2 cellular contexts compared by ENCODE assay signal in the genomic region with DNA sequence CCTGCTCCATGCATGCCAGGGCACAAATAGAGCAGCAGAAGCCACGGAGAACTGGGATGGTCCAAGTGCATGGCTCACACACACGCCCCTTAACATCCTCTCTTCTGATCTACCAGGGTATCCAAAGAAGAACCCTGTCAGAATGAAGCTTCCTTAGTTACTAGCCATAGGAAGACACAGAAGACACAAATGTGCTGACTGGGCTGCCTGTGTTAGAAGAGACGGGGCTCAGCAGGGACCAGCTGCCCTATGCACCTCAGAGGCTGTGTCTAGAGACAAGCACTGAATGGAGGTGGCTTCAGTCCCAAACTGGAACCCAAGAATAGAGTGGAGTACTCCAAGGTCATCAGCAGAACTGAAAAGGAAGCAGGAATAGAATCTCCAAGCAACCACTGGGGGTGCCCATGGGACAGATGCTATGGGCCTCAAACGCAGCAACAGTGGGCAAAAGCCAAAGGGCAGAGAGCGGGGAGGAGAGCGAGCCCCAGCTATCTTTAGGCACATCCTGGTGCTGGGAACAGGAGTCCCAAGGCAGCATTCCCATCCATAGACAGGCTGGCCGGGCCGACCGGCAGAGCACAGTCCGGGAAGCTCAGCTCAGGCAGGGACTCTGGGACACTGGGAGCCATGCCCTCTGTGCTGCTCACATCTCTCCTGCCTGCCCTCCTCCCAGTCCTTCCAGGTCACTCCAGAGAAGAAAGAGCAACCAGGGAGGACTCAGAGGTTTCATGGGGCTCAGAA.
TF ChIP-seq lines count a peak whose summit lies in the region.

No MANE protein-coding gene starts in this region.

TF ChIP-seq in HCT116, 20 proteins besides CTCF, POLR2A, EP300 and RAD21:
- TF ChIP-seq SIN3A (IDR thresholded peaks at IDR 0.05; ENCODE audit: low read depth) (no peak), EGR1 (IDR thresholded peaks at IDR 0.05; ENCODE audit: low read depth) (no peak), ZNF274 (IDR thresholded peaks at IDR 0.05; ENCODE audit: low read depth, low read length) (no peak), EZH2 (IDR thresholded peaks at IDR 0.05) (no peak), ZFX (IDR thresholded peaks at IDR 0.05) (no peak)
- TF ChIP-seq, protein P1, sequence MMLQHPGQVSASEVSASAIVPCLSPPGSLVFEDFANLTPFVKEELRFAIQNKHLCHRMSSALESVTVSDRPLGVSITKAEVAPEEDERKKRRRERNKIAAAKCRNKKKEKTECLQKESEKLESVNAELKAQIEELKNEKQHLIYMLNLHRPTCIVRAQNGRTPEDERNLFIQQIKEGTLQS (IDR thresholded peaks at IDR 0.05): no peak

TF ChIP-seq in K562, 482 proteins besides CTCF, POLR2A, EP300 and RAD21 (continues in another document):
- peak; percentile 31 for TF ChIP-seq MAFG (tag; conservative IDR thresholded peaks at IDR 0.05)
- TF ChIP-seq, protein P2, sequence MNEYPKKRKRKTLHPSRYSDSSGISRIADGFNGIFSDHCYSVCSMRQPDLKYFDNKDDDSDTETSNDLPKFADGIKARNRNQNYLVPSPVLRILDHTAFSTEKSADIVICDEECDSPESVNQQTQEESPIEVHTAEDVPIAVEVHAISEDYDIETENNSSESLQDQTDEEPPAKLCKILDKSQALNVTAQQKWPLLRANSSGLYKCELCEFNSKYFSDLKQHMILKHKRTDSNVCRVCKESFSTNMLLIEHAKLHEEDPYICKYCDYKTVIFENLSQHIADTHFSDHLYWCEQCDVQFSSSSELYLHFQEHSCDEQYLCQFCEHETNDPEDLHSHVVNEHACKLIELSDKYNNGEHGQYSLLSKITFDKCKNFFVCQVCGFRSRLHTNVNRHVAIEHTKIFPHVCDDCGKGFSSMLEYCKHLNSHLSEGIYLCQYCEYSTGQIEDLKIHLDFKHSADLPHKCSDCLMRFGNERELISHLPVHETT (CRISPR knock-in tag; conservative IDR thresholded peaks at IDR 0.05 in 1 of 2, IDR thresholded peaks at IDR 0.05 in 1 of 2): no peak
- no peak for TF ChIP-seq CHD4 (IDR thresholded peaks at IDR 0.05; ENCODE audit: insufficient read depth, insufficient replicate concordance, low read depth, low read length, poor library complexity, severe bottlenecking)
- TF ChIP-seq BCOR (IDR thresholded peaks at IDR 0.05): no peak
- no peak for TF ChIP-seq ZNF785 (CRISPR knock-in tag; IDR thresholded peaks at IDR 0.05)
- no peak for TF ChIP-seq LARP7 (IDR thresholded peaks at IDR 0.05)
- TF ChIP-seq ZNF316 (IDR thresholded peaks at IDR 0.05): peak; percentile 75
- TF ChIP-seq, protein P3, sequence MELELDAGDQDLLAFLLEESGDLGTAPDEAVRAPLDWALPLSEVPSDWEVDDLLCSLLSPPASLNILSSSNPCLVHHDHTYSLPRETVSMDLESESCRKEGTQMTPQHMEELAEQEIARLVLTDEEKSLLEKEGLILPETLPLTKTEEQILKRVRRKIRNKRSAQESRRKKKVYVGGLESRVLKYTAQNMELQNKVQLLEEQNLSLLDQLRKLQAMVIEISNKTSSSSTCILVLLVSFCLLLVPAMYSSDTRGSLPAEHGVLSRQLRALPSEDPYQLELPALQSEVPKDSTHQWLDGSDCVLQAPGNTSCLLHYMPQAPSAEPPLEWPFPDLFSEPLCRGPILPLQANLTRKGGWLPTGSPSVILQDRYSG (tag; conservative IDR thresholded peaks at IDR 0.05; ENCODE audit: low read depth): no peak
- no peak for TF ChIP-seq EP400 (IDR thresholded peaks at IDR 0.05)
- TF ChIP-seq, protein P4, sequence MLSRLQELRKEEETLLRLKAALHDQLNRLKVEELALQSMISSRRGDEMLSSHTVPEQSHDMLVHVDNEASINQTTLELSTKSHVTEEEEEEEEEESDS (CRISPR knock-in tag; IDR thresholded peaks at IDR 0.05): no peak
- no peak for TF ChIP-seq EGR1 (conservative IDR thresholded peaks at IDR 0.05)
- TF ChIP-seq HDAC6 (IDR thresholded peaks at IDR 0.05; ENCODE audit: low read depth, low read length): no peak
- TF ChIP-seq MAFK (IDR thresholded peaks at IDR 0.05; ENCODE audit: low read length): peak; percentile 53; the same call in 1 of the 2 replicates
- no peak for TF ChIP-seq MECOM (CRISPR knock-in tag; IDR thresholded peaks at IDR 0.05)
- TF ChIP-seq MAFF (IDR thresholded peaks at IDR 0.05; ENCODE audit: low read length): peak; percentile 45
- TF ChIP-seq STAT5B (CRISPR knock-in tag; IDR thresholded peaks at IDR 0.05): no peak
- TF ChIP-seq CAMTA2 (CRISPR knock-in tag; conservative IDR thresholded peaks at IDR 0.05): no peak
- no peak for TF ChIP-seq ZNF707 (CRISPR knock-in tag; conservative IDR thresholded peaks at IDR 0.05)
- TF ChIP-seq, protein P5, sequence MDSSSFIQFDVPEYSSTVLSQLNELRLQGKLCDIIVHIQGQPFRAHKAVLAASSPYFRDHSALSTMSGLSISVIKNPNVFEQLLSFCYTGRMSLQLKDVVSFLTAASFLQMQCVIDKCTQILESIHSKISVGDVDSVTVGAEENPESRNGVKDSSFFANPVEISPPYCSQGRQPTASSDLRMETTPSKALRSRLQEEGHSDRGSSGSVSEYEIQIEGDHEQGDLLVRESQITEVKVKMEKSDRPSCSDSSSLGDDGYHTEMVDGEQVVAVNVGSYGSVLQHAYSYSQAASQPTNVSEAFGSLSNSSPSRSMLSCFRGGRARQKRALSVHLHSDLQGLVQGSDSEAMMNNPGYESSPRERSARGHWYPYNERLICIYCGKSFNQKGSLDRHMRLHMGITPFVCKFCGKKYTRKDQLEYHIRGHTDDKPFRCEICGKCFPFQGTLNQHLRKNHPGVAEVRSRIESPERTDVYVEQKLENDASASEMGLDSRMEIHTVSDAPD (CRISPR knock-in tag; IDR thresholded peaks at IDR 0.05): no peak
- no peak for TF ChIP-seq ETV6 (IDR thresholded peaks at IDR 0.05; ENCODE audit: borderline replicate concordance in 1 of 2, low read depth in 2 of 2, low read length in 1 of 2)
- no peak for TF ChIP-seq ETV6 (CRISPR knock-in tag; IDR thresholded peaks at IDR 0.05; ENCODE audit: borderline replicate concordance)
- TF ChIP-seq ZNF232 (CRISPR knock-in tag; IDR thresholded peaks at IDR 0.05): no peak
- TF ChIP-seq TCF3 (CRISPR knock-in tag; IDR thresholded peaks at IDR 0.05): no peak
- TF ChIP-seq, protein P6, sequence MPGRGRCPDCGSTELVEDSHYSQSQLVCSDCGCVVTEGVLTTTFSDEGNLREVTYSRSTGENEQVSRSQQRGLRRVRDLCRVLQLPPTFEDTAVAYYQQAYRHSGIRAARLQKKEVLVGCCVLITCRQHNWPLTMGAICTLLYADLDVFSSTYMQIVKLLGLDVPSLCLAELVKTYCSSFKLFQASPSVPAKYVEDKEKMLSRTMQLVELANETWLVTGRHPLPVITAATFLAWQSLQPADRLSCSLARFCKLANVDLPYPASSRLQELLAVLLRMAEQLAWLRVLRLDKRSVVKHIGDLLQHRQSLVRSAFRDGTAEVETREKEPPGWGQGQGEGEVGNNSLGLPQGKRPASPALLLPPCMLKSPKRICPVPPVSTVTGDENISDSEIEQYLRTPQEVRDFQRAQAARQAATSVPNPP (IDR thresholded peaks at IDR 0.05; ENCODE audit: borderline replicate concordance, insufficient read depth, insufficient read length): no peak
- TF ChIP-seq MYBL2 (IDR thresholded peaks at IDR 0.05; ENCODE audit: low read depth): no peak
- TF ChIP-seq MYBL2 (CRISPR knock-in tag; IDR thresholded peaks at IDR 0.05; ENCODE audit: borderline replicate concordance): no peak
- TF ChIP-seq C11orf30 (IDR thresholded peaks at IDR 0.05; ENCODE audit: low read depth): peak; percentile 61
- no peak for TF ChIP-seq SNRNP70 (optimal IDR thresholded peaks at IDR 0.05; ENCODE audit: low read depth, low read length)
- TF ChIP-seq, protein P7, sequence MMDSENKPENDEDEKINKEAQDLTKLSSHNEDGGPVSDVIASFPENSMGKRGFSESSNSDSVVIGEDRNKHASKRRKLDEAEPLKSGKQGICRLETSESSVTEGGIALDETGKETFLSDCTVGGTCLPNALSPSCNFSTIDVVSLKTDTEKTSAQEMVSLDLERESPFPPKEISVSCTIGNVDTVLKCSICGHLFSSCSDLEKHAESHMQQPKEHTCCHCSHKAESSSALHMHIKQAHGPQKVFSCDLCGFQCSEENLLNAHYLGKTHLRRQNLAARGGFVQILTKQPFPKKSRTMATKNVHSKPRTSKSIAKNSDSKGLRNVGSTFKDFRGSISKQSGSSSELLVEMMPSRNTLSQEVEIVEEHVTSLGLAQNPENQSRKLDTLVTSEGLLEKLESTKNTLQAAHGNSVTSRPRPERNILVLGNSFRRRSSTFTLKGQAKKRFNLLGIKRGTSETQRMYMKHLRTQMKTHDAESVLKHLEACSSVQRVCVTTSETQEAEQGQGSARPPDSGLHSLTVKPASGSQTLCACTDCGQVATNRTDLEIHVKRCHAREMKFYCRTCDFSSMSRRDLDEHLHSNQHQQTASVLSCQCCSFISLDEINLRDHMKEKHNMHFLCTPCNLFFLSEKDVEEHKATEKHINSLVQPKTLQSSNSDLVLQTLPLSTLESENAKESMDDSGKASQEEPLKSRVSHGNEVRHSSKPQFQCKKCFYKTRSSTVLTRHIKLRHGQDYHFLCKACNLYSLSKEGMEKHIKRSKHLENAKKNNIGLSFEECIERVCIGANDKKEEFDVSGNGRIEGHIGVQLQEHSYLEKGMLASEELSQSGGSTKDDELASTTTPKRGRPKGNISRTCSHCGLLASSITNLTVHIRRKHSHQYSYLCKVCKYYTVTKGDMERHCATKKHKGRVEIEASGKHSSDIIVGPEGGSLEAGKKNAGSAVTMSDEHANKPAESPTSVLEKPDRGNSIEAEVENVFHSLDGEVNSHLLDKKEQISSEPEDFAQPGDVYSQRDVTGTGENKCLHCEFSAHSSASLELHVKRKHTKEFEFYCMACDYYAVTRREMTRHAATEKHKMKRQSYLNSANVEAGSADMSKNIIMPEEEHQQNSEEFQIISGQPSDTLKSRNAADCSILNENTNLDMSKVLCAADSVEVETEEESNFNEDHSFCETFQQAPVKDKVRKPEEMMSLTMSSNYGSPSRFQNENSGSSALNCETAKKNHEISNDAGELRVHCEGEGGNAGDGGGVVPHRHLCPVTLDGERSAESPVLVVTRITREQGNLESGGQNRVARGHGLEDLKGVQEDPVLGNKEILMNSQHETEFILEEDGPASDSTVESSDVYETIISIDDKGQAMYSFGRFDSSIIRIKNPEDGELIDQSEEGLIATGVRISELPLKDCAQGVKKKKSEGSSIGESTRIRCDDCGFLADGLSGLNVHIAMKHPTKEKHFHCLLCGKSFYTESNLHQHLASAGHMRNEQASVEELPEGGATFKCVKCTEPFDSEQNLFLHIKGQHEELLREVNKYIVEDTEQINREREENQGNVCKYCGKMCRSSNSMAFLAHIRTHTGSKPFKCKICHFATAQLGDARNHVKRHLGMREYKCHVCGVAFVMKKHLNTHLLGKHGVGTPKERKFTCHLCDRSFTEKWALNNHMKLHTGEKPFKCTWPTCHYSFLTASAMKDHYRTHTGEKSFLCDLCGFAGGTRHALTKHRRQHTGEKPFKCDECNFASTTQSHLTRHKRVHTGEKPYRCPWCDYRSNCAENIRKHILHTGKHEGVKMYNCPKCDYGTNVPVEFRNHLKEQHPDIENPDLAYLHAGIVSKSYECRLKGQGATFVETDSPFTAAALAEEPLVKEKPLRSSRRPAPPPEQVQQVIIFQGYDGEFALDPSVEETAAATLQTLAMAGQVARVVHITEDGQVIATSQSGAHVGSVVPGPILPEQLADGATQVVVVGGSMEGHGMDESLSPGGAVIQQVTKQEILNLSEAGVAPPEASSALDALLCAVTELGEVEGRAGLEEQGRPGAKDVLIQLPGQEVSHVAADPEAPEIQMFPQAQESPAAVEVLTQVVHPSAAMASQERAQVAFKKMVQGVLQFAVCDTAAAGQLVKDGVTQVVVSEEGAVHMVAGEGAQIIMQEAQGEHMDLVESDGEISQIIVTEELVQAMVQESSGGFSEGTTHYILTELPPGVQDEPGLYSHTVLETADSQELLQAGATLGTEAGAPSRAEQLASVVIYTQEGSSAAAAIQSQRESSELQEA (IDR thresholded peaks at IDR 0.05; ENCODE audit: low read depth): no peak
- TF ChIP-seq ELF1 (tag; IDR thresholded peaks at IDR 0.05): no peak
- TF ChIP-seq, protein P8, sequence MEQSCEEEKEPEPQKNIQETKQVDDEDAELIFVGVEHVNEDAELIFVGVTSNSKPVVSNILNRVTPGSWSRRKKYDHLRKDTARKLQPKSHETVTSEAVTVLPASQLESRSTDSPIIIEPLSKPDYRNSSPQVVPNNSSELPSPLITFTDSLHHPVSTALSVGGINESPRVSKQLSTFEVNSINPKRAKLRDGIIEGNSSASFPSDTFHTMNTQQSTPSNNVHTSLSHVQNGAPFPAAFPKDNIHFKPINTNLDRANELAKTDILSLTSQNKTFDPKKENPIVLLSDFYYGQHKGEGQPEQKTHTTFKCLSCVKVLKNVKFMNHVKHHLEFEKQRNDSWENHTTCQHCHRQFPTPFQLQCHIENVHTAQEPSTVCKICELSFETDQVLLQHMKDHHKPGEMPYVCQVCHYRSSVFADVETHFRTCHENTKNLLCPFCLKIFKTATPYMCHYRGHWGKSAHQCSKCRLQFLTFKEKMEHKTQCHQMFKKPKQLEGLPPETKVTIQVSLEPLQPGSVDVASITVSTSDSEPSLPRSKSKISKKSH (CRISPR knock-in tag; IDR thresholded peaks at IDR 0.05): no peak
- TF ChIP-seq ZNF444 (CRISPR knock-in tag; IDR thresholded peaks at IDR 0.05): no peak
- no peak for TF ChIP-seq BACH1 (tag; IDR thresholded peaks at IDR 0.05)
- TF ChIP-seq, protein P9, sequence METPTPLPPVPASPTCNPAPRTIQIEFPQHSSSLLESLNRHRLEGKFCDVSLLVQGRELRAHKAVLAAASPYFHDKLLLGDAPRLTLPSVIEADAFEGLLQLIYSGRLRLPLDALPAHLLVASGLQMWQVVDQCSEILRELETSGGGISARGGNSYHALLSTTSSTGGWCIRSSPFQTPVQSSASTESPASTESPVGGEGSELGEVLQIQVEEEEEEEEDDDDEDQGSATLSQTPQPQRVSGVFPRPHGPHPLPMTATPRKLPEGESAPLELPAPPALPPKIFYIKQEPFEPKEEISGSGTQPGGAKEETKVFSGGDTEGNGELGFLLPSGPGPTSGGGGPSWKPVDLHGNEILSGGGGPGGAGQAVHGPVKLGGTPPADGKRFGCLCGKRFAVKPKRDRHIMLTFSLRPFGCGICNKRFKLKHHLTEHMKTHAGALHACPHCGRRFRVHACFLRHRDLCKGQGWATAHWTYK (CRISPR knock-in tag; IDR thresholded peaks at IDR 0.05): no peak
- TF ChIP-seq, protein P10, sequence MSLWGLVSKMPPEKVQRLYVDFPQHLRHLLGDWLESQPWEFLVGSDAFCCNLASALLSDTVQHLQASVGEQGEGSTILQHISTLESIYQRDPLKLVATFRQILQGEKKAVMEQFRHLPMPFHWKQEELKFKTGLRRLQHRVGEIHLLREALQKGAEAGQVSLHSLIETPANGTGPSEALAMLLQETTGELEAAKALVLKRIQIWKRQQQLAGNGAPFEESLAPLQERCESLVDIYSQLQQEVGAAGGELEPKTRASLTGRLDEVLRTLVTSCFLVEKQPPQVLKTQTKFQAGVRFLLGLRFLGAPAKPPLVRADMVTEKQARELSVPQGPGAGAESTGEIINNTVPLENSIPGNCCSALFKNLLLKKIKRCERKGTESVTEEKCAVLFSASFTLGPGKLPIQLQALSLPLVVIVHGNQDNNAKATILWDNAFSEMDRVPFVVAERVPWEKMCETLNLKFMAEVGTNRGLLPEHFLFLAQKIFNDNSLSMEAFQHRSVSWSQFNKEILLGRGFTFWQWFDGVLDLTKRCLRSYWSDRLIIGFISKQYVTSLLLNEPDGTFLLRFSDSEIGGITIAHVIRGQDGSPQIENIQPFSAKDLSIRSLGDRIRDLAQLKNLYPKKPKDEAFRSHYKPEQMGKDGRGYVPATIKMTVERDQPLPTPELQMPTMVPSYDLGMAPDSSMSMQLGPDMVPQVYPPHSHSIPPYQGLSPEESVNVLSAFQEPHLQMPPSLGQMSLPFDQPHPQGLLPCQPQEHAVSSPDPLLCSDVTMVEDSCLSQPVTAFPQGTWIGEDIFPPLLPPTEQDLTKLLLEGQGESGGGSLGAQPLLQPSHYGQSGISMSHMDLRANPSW (CRISPR knock-in tag; IDR thresholded peaks at IDR 0.05): no peak
- no peak for TF ChIP-seq SRSF1 (IDR thresholded peaks at IDR 0.05; ENCODE audit: low read depth, low read length)
- no peak for TF ChIP-seq PML (IDR thresholded peaks at IDR 0.05; ENCODE audit: low read length)
